ENCODE assay signal across 1 cellular context in genomic region chr6:45118684-45119230, GRCh38.
TF ChIP-seq lines count a peak whose summit lies in the region.

No MANE protein-coding gene starts in this region.

TF ChIP-seq in SK-N-SH, 30 proteins besides CTCF, POLR2A, EP300 and RAD21 (continued from another document):
- TF ChIP-seq EZH2phosphoT487 (IDR thresholded peaks at IDR 0.05; ENCODE audit: borderline replicate concordance, low read depth) (no peak), GABPA (IDR thresholded peaks at IDR 0.05; ENCODE audit: low read depth) (no peak), JUND (IDR thresholded peaks at IDR 0.05) (no peak)
- TF ChIP-seq, protein P1, sequence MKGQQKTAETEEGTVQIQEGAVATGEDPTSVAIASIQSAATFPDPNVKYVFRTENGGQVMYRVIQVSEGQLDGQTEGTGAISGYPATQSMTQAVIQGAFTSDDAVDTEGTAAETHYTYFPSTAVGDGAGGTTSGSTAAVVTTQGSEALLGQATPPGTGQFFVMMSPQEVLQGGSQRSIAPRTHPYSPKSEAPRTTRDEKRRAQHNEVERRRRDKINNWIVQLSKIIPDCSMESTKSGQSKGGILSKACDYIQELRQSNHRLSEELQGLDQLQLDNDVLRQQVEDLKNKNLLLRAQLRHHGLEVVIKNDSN (IDR thresholded peaks at IDR 0.05; ENCODE audit: borderline replicate concordance, low read depth), result no peak
- TF ChIP-seq, protein P2, sequence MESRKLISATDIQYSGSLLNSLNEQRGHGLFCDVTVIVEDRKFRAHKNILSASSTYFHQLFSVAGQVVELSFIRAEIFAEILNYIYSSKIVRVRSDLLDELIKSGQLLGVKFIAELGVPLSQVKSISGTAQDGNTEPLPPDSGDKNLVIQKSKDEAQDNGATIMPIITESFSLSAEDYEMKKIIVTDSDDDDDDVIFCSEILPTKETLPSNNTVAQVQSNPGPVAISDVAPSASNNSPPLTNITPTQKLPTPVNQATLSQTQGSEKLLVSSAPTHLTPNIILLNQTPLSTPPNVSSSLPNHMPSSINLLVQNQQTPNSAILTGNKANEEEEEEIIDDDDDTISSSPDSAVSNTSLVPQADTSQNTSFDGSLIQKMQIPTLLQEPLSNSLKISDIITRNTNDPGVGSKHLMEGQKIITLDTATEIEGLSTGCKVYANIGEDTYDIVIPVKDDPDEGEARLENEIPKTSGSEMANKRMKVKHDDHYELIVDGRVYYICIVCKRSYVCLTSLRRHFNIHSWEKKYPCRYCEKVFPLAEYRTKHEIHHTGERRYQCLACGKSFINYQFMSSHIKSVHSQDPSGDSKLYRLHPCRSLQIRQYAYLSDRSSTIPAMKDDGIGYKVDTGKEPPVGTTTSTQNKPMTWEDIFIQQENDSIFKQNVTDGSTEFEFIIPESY (IDR thresholded peaks at IDR 0.05; ENCODE audit: borderline replicate concordance, low read depth), result no peak
- TF ChIP-seq, protein P3, sequence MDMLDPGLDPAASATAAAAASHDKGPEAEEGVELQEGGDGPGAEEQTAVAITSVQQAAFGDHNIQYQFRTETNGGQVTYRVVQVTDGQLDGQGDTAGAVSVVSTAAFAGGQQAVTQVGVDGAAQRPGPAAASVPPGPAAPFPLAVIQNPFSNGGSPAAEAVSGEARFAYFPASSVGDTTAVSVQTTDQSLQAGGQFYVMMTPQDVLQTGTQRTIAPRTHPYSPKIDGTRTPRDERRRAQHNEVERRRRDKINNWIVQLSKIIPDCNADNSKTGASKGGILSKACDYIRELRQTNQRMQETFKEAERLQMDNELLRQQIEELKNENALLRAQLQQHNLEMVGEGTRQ (IDR thresholded peaks at IDR 0.05; ENCODE audit: borderline replicate concordance, low read depth, low read length), result no peak
TF ChIP-seq in SK-N-SH: peak in this region for 0.
